19 cellular contexts compared by ENCODE assay signal in the genomic region with DNA sequence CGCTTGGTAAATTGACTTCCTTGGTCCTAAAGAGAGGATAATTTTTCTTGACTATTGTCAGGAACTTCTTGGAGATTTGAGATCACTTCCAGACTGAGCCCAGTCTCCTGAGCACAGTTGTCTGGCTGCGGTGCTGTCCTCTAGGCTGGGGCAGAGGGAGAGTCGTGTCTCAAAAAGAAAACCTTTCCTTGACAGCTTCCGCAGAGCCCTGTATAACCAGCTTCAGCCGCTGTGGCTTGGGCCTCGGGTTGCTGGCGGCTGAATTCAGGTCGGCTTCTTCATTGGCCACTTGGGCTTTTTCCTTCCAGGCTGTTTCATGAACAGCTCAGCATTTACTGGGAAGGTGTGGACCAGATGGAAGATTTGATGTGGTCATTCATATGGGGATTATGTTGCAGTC.
DNase-seq lines count a peak whose midpoint lies in the region; ATAC-seq and TF ChIP-seq lines count a peak whose summit lies in the region.
"Had no signal": no experiment of that assay in that cellular context is flagged by ENCODE, and none has a peak within 500 bp of the region (broad histone marks: within the 10 kb centered on the region; RNA-seq: fewer than 3 reads in every experiment).

No MANE protein-coding gene starts in this region.

- H3K27me3 ChIP-seq in gastroesophageal sphincter (no peaks in the 10 kb centered on the region), stomach smooth muscle (ENCODE audit: control insufficient read depth in 1 of 2, insufficient read depth in 2 of 2, low read length in 2 of 2) (no peaks in the 10 kb centered on the region), WERI-Rb-1 (ENCODE audit: insufficient read depth, low read depth, severe bottlenecking) (no peaks in the 10 kb centered on the region)
- H3K27me3 ChIP-seq: BE2C had no signal

- H3K9me3 ChIP-seq in gastroesophageal sphincter = no peaks in the 10 kb centered on the region
- no peaks in the 10 kb centered on the region for H3K9me3 ChIP-seq in stomach smooth muscle (ENCODE audit: control insufficient read depth in 2 of 2, low read length in 2 of 2)
- H3K9me3 ChIP-seq in WERI-Rb-1 (ENCODE audit: severe bottlenecking) = no peaks in the 10 kb centered on the region
- H3K9me3 ChIP-seq: BE2C had no signal

- H3K27ac ChIP-seq in gastroesophageal sphincter = peak overlapping the region in 3 of 4 donors; percentile 81 to 93 (median 87)
- peak overlapping the region; percentile 97 for H3K27ac ChIP-seq in stomach smooth muscle (ENCODE audit: low read length)
- H3K27ac ChIP-seq in WERI-Rb-1 = no peak overlapping the region; the same call in 1 of the 2 replicates
- H3K27ac ChIP-seq: HL-60 had no signal

- intact Hi-C loops in Right ventricle myocardium inferior (cut with DNase I) = no loop called here

- H3K36me3 ChIP-seq in gastroesophageal sphincter (peaks cover 0 to 91% of the 10 kb centered on the region in 2 donors), stomach smooth muscle (ENCODE audit: control insufficient read depth in 2 of 2, insufficient read depth in 2 of 2, low read length in 2 of 2) (peaks cover 26 to 41% of the 10 kb centered on the region in 2 donors), WERI-Rb-1 (peaks cover 32% of the 10 kb centered on the region)

- TF ChIP-seq EP300 in gastroesophageal sphincter (IDR thresholded peaks at IDR 0.05) = no peak

- no peak overlapping the region for H3K4me3 Mint-ChIP-seq in osteocyte (ENCODE audit: unreplicated experiment)
- H3K4me3 Mint-ChIP-seq: CD4-positive, CD25-positive, alpha-beta regulatory T cell; CD8-positive, alpha-beta memory T cell; H9 had no signal

- no peak overlapping the region for H3K4me3 ChIP-seq in gastroesophageal sphincter
- H3K4me3 ChIP-seq in stomach smooth muscle (ENCODE audit: low read length in 2 of 2) = no peak overlapping the region
- H3K4me3 ChIP-seq in WERI-Rb-1 (ENCODE audit: low read depth, low read length) = no peak overlapping the region
- H3K4me3 ChIP-seq: GM12878 had no signal

- peak overlapping the region in 1 of 2 donors; percentile 57 for H3K9ac ChIP-seq in stomach smooth muscle (ENCODE audit: low read length in 2 of 2)

- 80 to 86% methylated on average over 1 of the region's 8 CpGs for WGBS in gastroesophageal sphincter (ENCODE audit: low coverage in 1 of 2), 2 donors

- TF ChIP-seq POLR2A in gastroesophageal sphincter (IDR thresholded peaks at IDR 0.05) = no peak

- peaks cover 27% of the 10 kb centered on the region for H3K36me3 Mint-ChIP-seq in osteocyte (ENCODE audit: unreplicated experiment)

- no peaks in the 10 kb centered on the region for H3K9me3 Mint-ChIP-seq in osteocyte (ENCODE audit: unreplicated experiment)
- H3K9me3 Mint-ChIP-seq: CD4-positive, CD25-positive, alpha-beta regulatory T cell; CD8-positive, alpha-beta memory T cell; H9 had no signal

- H3K4me1 ChIP-seq in gastroesophageal sphincter = peaks cover 0 to 67% (median 4%) of the 10 kb centered on the region in 3 donors
- peaks cover 52% of the 10 kb centered on the region for H3K4me1 ChIP-seq in stomach smooth muscle (ENCODE audit: control insufficient read depth, insufficient read depth, low read length)

- ATAC-seq in gastroesophageal sphincter (no peak), Right ventricle myocardium inferior (no peak)
- ATAC-seq: GM12878 had no signal

- TF ChIP-seq CTCF in gastroesophageal sphincter (IDR thresholded peaks at IDR 0.05) = no peak
- no peak for TF ChIP-seq CTCF in osteocyte (IDR thresholded peaks at IDR 0.05)
- no peak for TF ChIP-seq CTCF in WERI-Rb-1 (IDR thresholded peaks at IDR 0.05; ENCODE audit: low read depth, low read length)

- no peaks in the 10 kb centered on the region for H3K4me1 Mint-ChIP-seq in osteocyte (ENCODE audit: unreplicated experiment)
- H3K4me1 Mint-ChIP-seq: CD4-positive, CD25-positive, alpha-beta regulatory T cell; CD8-positive, alpha-beta memory T cell; H9 had no signal

- H3K27ac Mint-ChIP-seq in osteocyte (ENCODE audit: unreplicated experiment) = no peak overlapping the region

- peak; percentile 74 for DNase-seq in osteocyte (ENCODE audit: extremely low spot score, unreplicated experiment)
- no peak for DNase-seq in putamen (ENCODE audit: low spot score)
- DNase-seq in Right ventricle myocardium inferior (ENCODE audit: missing footprints) = no peak
- no peak for DNase-seq in WERI-Rb-1
- DNase-seq: ACHN; BE2C; C1 segment of cervical spinal cord; CD4-positive, CD25-positive, alpha-beta regulatory T cell; CD8-positive, alpha-beta memory T cell; COR-L47; DMS 273 treated with DMSO at 0.1 percent for 48 hours; DMS53; DND-41; EL; H9 had no signal

- no peaks in the 10 kb centered on the region for H3K27me3 Mint-ChIP-seq in osteocyte (ENCODE audit: unreplicated experiment)
- H3K27me3 Mint-ChIP-seq: CD4-positive, CD25-positive, alpha-beta regulatory T cell; CD8-positive, alpha-beta memory T cell had no signal
